ENCODE assay signal across 25 cellular contexts in genomic region chr16:73464834-73465233, GRCh38.
"Had no signal": no experiment of that assay in that cellular context is flagged by ENCODE, and none has a peak within 500 bp of the region (broad histone marks: within the 10 kb centered on the region; RNA-seq: fewer than 3 reads in every experiment).

No MANE protein-coding gene starts in this region.

- H3K79me2 ChIP-seq: parathyroid adenoma had no signal

- DNase-seq: natural killer cell; nucleus accumbens; ovary; posterior cingulate gyrus; psoas muscle; right cardiac atrium; right lobe of liver; sigmoid colon; small intestine; stimulated activated CD4-positive, alpha-beta T cell treated with anti-CD3 and anti-CD28 coated beads, Interleukin-15, amount 100 ng/mL, for 24 hours; stimulated activated CD4-positive, alpha-beta T cell treated with anti-CD3 and anti-CD28 coated beads, Interleukin-2, amount 100 ng/mL, for 24 hours; stimulated activated CD4-positive, alpha-beta T cell treated with anti-CD3 and anti-CD28 coated beads, Interleukin-2, amount 100 ng/mL, for 48 hours; stimulated activated CD4-positive, alpha-beta T cell treated with anti-CD3 and anti-CD28 coated beads, Interleukin-4, amount 100 ng/mL, for 24 hours; stimulated activated naive B cell treated with anti-CD40 and anti-IgM and Interleukin-4, amounts not matched to agents 10 μg/mL and 1 μg/mL and 100 μg/mL, for 72 hours; stimulated activated naive CD4-positive, alpha-beta T cell treated with Interleukin-2 at 50 U/mL for 16 hours; stomach; thyroid gland; trophoblast cell had no signal

- H3K27ac ChIP-seq: neutrophil, ovary, parathyroid adenoma, psoas muscle, right lobe of liver, sigmoid colon, stomach, thoracic aorta, thyroid gland, tibial nerve, upper lobe of left lung, vagina had no signal

- H3K9ac ChIP-seq: parathyroid adenoma had no signal

- H2AFZ ChIP-seq: parathyroid adenoma had no signal

- H3K9me3 ChIP-seq: neutrophil, ovary, right lobe of liver, thoracic aorta, thyroid gland, vagina had no signal

- H3K4me1 ChIP-seq: parathyroid adenoma, psoas muscle, right lobe of liver, sigmoid colon, stomach, thyroid gland, tibial nerve, upper lobe of left lung, vagina had no signal

- H3K4me3 ChIP-seq: ovary, psoas muscle, right lobe of liver, sigmoid colon, stomach, thoracic aorta, thyroid gland, tibial nerve, upper lobe of left lung, vagina had no signal

- H3K27me3 ChIP-seq: neutrophil, ovary, right lobe of liver, sigmoid colon, thyroid gland, tibial nerve, upper lobe of left lung, vagina had no signal

- H3K36me3 ChIP-seq: neutrophil, ovary, right lobe of liver, sigmoid colon, stomach, thoracic aorta, thyroid gland, tibial nerve, upper lobe of left lung, vagina had no signal

- ATAC-seq: natural killer cell; psoas muscle; right cardiac atrium; right lobe of liver; stimulated activated effector memory CD8-positive, alpha-beta T cell treated with anti-CD3 and anti-CD28 coated beads, Interleukin-12 subunit alpha, Interleukin-12 subunit beta, amount 100 ng/mL, for 72 hours; stimulated activated naive B cell treated with anti-CD40 and anti-IgM and Interleukin-4, amounts not matched to agents 10 μg/mL and 1 μg/mL and 100 μg/mL, for 72 hours had no signal
